2 cellular contexts compared by ENCODE assay signal in genomic region chr5:68231414-68232076, GRCh38.
A peak's percentile ranks its signal among the peaks of the same experiment; 100 is the strongest.
TF ChIP-seq lines count a peak whose summit lies in the region.

No MANE protein-coding gene starts in this region.

TF ChIP-seq in HEK293, 187 proteins besides CTCF, POLR2A, EP300 and RAD21:
- TF ChIP-seq PRDM1 (tag by site-specific recombination; IDR thresholded peaks at IDR 0.05) (peak; percentile 67; the same call in 1 of the 2 replicates), FEZF1 (tag by site-specific recombination; IDR thresholded peaks at IDR 0.05) (peak; percentile 68)
- TF ChIP-seq, protein P1, sequence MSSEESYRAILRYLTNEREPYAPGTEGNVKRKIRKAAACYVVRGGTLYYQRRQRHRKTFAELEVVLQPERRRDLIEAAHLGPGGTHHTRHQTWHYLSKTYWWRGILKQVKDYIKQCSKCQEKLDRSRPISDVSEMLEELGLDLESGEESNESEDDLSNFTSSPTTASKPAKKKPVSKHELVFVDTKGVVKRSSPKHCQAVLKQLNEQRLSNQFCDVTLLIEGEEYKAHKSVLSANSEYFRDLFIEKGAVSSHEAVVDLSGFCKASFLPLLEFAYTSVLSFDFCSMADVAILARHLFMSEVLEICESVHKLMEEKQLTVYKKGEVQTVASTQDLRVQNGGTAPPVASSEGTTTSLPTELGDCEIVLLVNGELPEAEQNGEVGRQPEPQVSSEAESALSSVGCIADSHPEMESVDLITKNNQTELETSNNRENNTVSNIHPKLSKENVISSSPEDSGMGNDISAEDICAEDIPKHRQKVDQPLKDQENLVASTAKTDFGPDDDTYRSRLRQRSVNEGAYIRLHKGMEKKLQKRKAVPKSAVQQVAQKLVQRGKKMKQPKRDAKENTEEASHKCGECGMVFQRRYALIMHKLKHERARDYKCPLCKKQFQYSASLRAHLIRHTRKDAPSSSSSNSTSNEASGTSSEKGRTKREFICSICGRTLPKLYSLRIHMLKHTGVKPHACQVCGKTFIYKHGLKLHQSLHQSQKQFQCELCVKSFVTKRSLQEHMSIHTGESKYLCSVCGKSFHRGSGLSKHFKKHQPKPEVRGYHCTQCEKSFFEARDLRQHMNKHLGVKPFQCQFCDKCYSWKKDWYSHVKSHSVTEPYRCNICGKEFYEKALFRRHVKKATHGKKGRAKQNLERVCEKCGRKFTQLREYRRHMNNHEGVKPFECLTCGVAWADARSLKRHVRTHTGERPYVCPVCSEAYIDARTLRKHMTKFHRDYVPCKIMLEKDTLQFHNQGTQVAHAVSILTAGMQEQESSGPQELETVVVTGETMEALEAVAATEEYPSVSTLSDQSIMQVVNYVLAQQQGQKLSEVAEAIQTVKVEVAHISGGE (tag by site-specific recombination; conservative IDR thresholded peaks at IDR 0.05; ENCODE audit: low read depth): no peak

TF ChIP-seq in HEK293T, 16 proteins besides CTCF, POLR2A, EP300 and RAD21:
- TF ChIP-seq ZNF384 (IDR thresholded peaks at IDR 0.05): no peak
- no peak for TF ChIP-seq SUZ12 (IDR thresholded peaks at IDR 0.05)
- TF ChIP-seq L3MBTL2 (conservative IDR thresholded peaks at IDR 0.05): no peak
- TF ChIP-seq BHLHE40 (IDR thresholded peaks at IDR 0.05; ENCODE audit: borderline replicate concordance): no peak
- TF ChIP-seq ARNT (IDR thresholded peaks at IDR 0.05): no peak
- no peak for TF ChIP-seq PKNOX1 (IDR thresholded peaks at IDR 0.05)
- no peak for TF ChIP-seq CTBP1 (IDR thresholded peaks at IDR 0.05; ENCODE audit: borderline replicate concordance)
- TF ChIP-seq FOXA1 (IDR thresholded peaks at IDR 0.05): no peak
- no peak for TF ChIP-seq LEF1 (IDR thresholded peaks at IDR 0.05; ENCODE audit: borderline replicate concordance)
- no peak for TF ChIP-seq ELF4 (IDR thresholded peaks at IDR 0.05)
- TF ChIP-seq SP1 (IDR thresholded peaks at IDR 0.05): no peak
- TF ChIP-seq HDGF (IDR thresholded peaks at IDR 0.05; ENCODE audit: borderline replicate concordance): no peak
- no peak for TF ChIP-seq FOXM1 (IDR thresholded peaks at IDR 0.05; ENCODE audit: borderline replicate concordance)
- no peak for TF ChIP-seq NFRKB (IDR thresholded peaks at IDR 0.05)
- no peak for TF ChIP-seq FOXK2 (IDR thresholded peaks at IDR 0.05)
- no peak for TF ChIP-seq TARDBP (IDR thresholded peaks at IDR 0.05)
